Comparison of ENCODE assay signal across 8 cellular contexts in genomic region chr20:50930139-50931047, GRCh38. TPM values are rescaled to one million over a fixed set of nuclear protein-coding genes. Genes with fewer than 3 reads are reported as not detected.
DNase-seq lines count a peak whose midpoint lies in the region; ATAC-seq and TF ChIP-seq lines count a peak whose summit lies in the region.

No MANE protein-coding gene starts in this region.

- no peaks in the 10 kb centered on the region for H3K27me3 ChIP-seq in SJCRH30
- H3K27me3 ChIP-seq in lower lobe of right lung (ENCODE audit: low read depth) = no peaks in the 10 kb centered on the region
- no peaks in the 10 kb centered on the region for H3K27me3 ChIP-seq in stomach smooth muscle (ENCODE audit: control insufficient read depth in 1 of 2, insufficient read depth in 2 of 2, low read length in 2 of 2)

- TF ChIP-seq CTCF in choroid plexus epithelial cell (conservative IDR thresholded peaks at IDR 0.05; ENCODE audit: low read depth, low read length) = no peak
- no peak for TF ChIP-seq CTCF in lower lobe of right lung (IDR thresholded peaks at IDR 0.05)
- TF ChIP-seq CTCF in GM10266 (IDR thresholded peaks at IDR 0.05; ENCODE audit: control insufficient read depth, insufficient read depth, low read depth, missing control alignments) = no peak

- no peaks in the 10 kb centered on the region for H3K9me3 ChIP-seq in SJCRH30 (replicated peaks)
- H3K9me3 ChIP-seq in lower lobe of right lung = no peaks in the 10 kb centered on the region
- no peaks in the 10 kb centered on the region for H3K9me3 ChIP-seq in stomach smooth muscle (ENCODE audit: control insufficient read depth in 2 of 2, low read length in 2 of 2)

- peak overlapping the region; percentile 56 to 71 for H3K9ac ChIP-seq in stomach smooth muscle (ENCODE audit: low read length in 2 of 2)

- H3K36me3 ChIP-seq in SJCRH30 (peaks cover 79% of the 10 kb centered on the region), lower lobe of right lung (peaks cover 35% of the 10 kb centered on the region), stomach smooth muscle (ENCODE audit: control insufficient read depth in 2 of 2, insufficient read depth in 2 of 2, low read length in 2 of 2) (peaks cover 5 to 8% of the 10 kb centered on the region in 2 donors)

- intact Hi-C loops in lower lobe of right lung (cut with DNase I) = no loop called here

- H3K27ac ChIP-seq in SJCRH30 = peak overlapping the region; percentile 70
- H3K27ac ChIP-seq in lower lobe of right lung = peak overlapping the region; percentile 99
- H3K27ac ChIP-seq in stomach smooth muscle (ENCODE audit: low read length) = peak overlapping the region; percentile 97

- peak; percentile 10 for ATAC-seq in GM18502 (IDR thresholded peaks at IDR 0.05; ENCODE audit: poor library complexity, unreplicated experiment)
- peak; percentile 2 for ATAC-seq in HG02938 (IDR thresholded peaks at IDR 0.05; ENCODE audit: unreplicated experiment)
- peak in 1 of 2 donors; percentile 1 for ATAC-seq in lower lobe of right lung

- DNase-seq in SJCRH30 (peak; percentile 39 to 63), choroid plexus epithelial cell (ENCODE audit: low read depth) (no peak), lower lobe of right lung (peak; percentile 57), GM10266 (ENCODE audit: extremely low spot score) (no peak), HuH-7 (ENCODE audit: low spot score) (no peak)

- H3K4me1 ChIP-seq in SJCRH30 = peaks cover 7% of the 10 kb centered on the region; the same call in 1 of the 2 replicates
- peaks cover 47% of the 10 kb centered on the region for H3K4me1 ChIP-seq in lower lobe of right lung
- H3K4me1 ChIP-seq in stomach smooth muscle (ENCODE audit: control insufficient read depth, insufficient read depth, low read length) = peaks cover 21% of the 10 kb centered on the region

- H3K4me3 ChIP-seq in SJCRH30 (peak overlapping the region; percentile 87), choroid plexus epithelial cell (ENCODE audit: low read depth, low read length) (peak overlapping the region; percentile 84), lower lobe of right lung (peak overlapping the region; percentile 75), stomach smooth muscle (ENCODE audit: low read length in 2 of 2) (peak overlapping the region; percentile 79 to 82)

RNA-seq across cellular contexts. Expression of gene ADNP, which starts 0.8 kb away (rescaled TPM):
- 43.5 and 47.5 TPM in 2 replicates for total RNA-seq in SJCRH30 (2014; rRNA removed; shearing (Covaris generic))
- 58.3 TPM for total RNA-seq in lower lobe of right lung

RNA-seq across cellular contexts. Expression of gene DPM1, which starts 27.9 kb away (rescaled TPM):
- 153 and 164 TPM in 2 replicates for total RNA-seq in SJCRH30 (2014; rRNA removed; shearing (Covaris generic))
- 31.2 TPM for total RNA-seq in lower lobe of right lung

RNA-seq across cellular contexts. Expression of gene MOCS3, which starts 28.2 kb away (rescaled TPM):
- 14.8 and 15.1 TPM in 2 replicates for total RNA-seq in SJCRH30 (2014; rRNA removed; shearing (Covaris generic))
- total RNA-seq in lower lobe of right lung = 4.7 TPM

Comparison
In these comparisons a context has a peak if more than half of its experiments do, and no peak if none do; other contexts are left out.
1. DNase-seq: peak in SJCRH30 (2 of 2) and lower lobe of right lung (single experiment); none in choroid plexus epithelial cell (single experiment), GM10266 (single experiment) and HuH-7 (single experiment).
2. Peak in every context shown above with its lines, with median percentiles within 50 percentile points of each other: H3K27ac ChIP-seq and H3K4me3 ChIP-seq.